In the genomic region with DNA sequence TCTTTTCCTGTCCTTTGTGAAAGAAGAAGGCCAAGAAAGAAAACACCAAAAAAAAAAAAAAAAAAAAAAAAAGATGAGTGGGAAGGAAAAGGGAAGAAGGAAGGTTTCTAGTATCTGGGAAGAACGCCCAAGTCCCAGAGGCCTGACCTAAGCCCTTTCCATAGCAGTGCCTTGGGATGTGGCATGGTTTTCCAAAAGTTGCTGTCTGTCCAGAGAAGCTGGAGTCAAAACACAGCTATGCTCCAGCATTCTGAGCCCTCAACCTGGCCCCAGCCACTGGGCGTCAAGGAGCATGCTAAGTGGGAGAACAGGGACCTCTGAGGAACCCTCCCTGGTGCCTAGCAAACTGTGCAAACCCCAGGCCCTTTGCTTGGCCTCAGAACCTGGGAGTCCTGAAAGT, we compare ENCODE assay signal across 13 cellular contexts.
DNase-seq lines count a peak whose midpoint lies in the region; ATAC-seq, FAIRE-seq and TF ChIP-seq lines count a peak whose summit lies in the region.
"Had no signal": no experiment of that assay in that cellular context is flagged by ENCODE, and none has a peak within 500 bp of the region (broad histone marks: within the 10 kb centered on the region; RNA-seq: fewer than 3 reads in every experiment).

No MANE protein-coding gene starts in this region.

- no peak overlapping the region for H3K4me3 ChIP-seq in GM23248
- peak overlapping the region in 1 of 3 experiments; percentile 27; a peak in 1 of 6 replicates for H3K4me3 ChIP-seq in HepG2 (replicated peaks in 1 of 3; ENCODE audit: insufficient read depth in 1 of 3, low read depth in 2 of 3, low read length in 3 of 3)
- H3K4me3 ChIP-seq: cardiac muscle cell had no signal

- H3K27ac Mint-ChIP-seq in endothelial cell (ENCODE audit: unreplicated experiment), result peak overlapping the region; percentile 89
- H3K27ac Mint-ChIP-seq in activated T-helper 2 cell treated with anti-CD3 and anti-CD28 coated beads, Interferon-gamma antibody, Interleukin-2, Interleukin-4, amounts not matched to agents 10 μg/mL and 5 μg/mL and 100 μg/mL, durations not matched to agents 14 hours and 24 hours and 36 hours, result no peak overlapping the region
- H3K27ac Mint-ChIP-seq: naive B cell had no signal

- peaks cover 27% of the 10 kb centered on the region for H3F3A ChIP-seq in GM23248 (ENCODE audit: insufficient read depth)

- in situ Hi-C loops in GM23248 (cut with MboI) (no loop called here), HepG2 (cut with HindIII; ENCODE audit: extremely low pct_ligation_motif_present, low pct_unique_long_range_greater_than_20kb) (no loop called here), G401 (cut with HindIII; ENCODE audit: low sequenced_read_pairs) (no loop called here)

- intact Hi-C loops in HepG2 (cut with micrococcal nuclease; ENCODE audit: unreplicated experiment), result no loop called here
- intact Hi-C loops in activated T-helper 2 cell treated with anti-CD3 and anti-CD28 coated beads, Interferon-gamma antibody, Interleukin-2, Interleukin-4, amounts not matched to agents 10 μg/mL and 5 μg/mL and 100 μg/mL, durations not matched to agents 14 hours and 24 hours and 36 hours (cut with micrococcal nuclease), result no loop called here

- H3K36me3 ChIP-seq in GM23248 (ENCODE audit: low read depth) (no peaks in the 10 kb centered on the region), HepG2 (replicated peaks in 1 of 2; ENCODE audit: control insufficient read depth in 1 of 2, insufficient read depth in 2 of 2, low read length in 2 of 2) (no peaks in the 10 kb centered on the region)
- H3K36me3 ChIP-seq: cardiac muscle cell had no signal

- WGBS in GM23248 (ENCODE audit: low coverage in 1 of 2, low lambda C conversion rate in 2 of 2, missing lambda C conversion rate in 2 of 2), 2 experiments, result 21% methylated on average over 2 of the region's 2 CpGs
- WGBS in HepG2 (ENCODE audit: low lambda C conversion rate), result 84% methylated on average over 2 of the region's 2 CpGs

- peaks cover 5% of the 10 kb centered on the region for H3K27me3 Mint-ChIP-seq in endothelial cell (ENCODE audit: unreplicated experiment)
- no peaks in the 10 kb centered on the region for H3K27me3 Mint-ChIP-seq in activated T-helper 2 cell treated with anti-CD3 and anti-CD28 coated beads, Interferon-gamma antibody, Interleukin-2, Interleukin-4, amounts not matched to agents 10 μg/mL and 5 μg/mL and 100 μg/mL, durations not matched to agents 14 hours and 24 hours and 36 hours (ENCODE audit: low read depth)

- ATAC-seq in HepG2, result no peak

- H3K4me2 ChIP-seq in GM23248 (ENCODE audit: unreplicated experiment), result peak overlapping the region; percentile 50
- peak overlapping the region; percentile 76 for H3K4me2 ChIP-seq in HepG2 (ENCODE audit: low read depth, low read length)

- CTCF ChIA-PET in HepG2 (lab: Yijun Ruan, JAX; ENCODE audit: low intra/inter-chr PET ratio, low total read pairs), result no interaction called here

- peaks cover 6% of the 10 kb centered on the region for H3K36me3 Mint-ChIP-seq in endothelial cell (ENCODE audit: low read depth, unreplicated experiment)
- no peaks in the 10 kb centered on the region for H3K36me3 Mint-ChIP-seq in activated T-helper 2 cell treated with anti-CD3 and anti-CD28 coated beads, Interferon-gamma antibody, Interleukin-2, Interleukin-4, amounts not matched to agents 10 μg/mL and 5 μg/mL and 100 μg/mL, durations not matched to agents 14 hours and 24 hours and 36 hours (ENCODE audit: low read depth)
- H3K36me3 Mint-ChIP-seq: naive B cell had no signal

- TF ChIP-seq RAD21 in HepG2 (CRISPR knock-in tag; IDR thresholded peaks at IDR 0.05), result no peak

- DNase-seq in GM23248 (peak; percentile 55), endothelial cell (ENCODE audit: low spot score) (no peak), HepG2 (ENCODE audit: low spot score) (no peak), stromal cell of bone marrow (ENCODE audit: low read depth) (peak; percentile 40), D721Med (ENCODE audit: insufficient read length, low spot score) (no peak), G401 (ENCODE audit: low spot score) (no peak), GM12892 (ENCODE audit: insufficient read length) (no peak)
- DNase-seq in activated T-helper 2 cell treated with anti-CD3 and anti-CD28 coated beads, Interferon-gamma antibody, Interleukin-2, Interleukin-4, amounts not matched to agents 10 μg/mL and 5 μg/mL and 100 μg/mL, durations not matched to agents 14 hours and 24 hours and 36 hours (ENCODE audit: low spot score), result no peak
- DNase-seq: activated CD4-positive, alpha-beta T cell treated with anti-CD3 and anti-CD28 coated beads for 4 hours; naive B cell; NCI-H1436; stimulated activated CD4-positive, alpha-beta T cell treated with anti-CD3 and anti-CD28 coated beads, Interleukin-12 subunit alpha, Interleukin-12 subunit beta, amount 100 ng/mL, for 4 hours had no signal

- no peaks in the 10 kb centered on the region for H3K9me3 ChIP-seq in GM23248 (ENCODE audit: low read depth)
- no peaks in the 10 kb centered on the region; the same call in 1 of the 2 replicates for H3K9me3 ChIP-seq in HepG2 (ENCODE audit: low read length)

- H3K27ac ChIP-seq in GM23248 (peak overlapping the region; percentile 99), HepG2 (ENCODE audit: extremely low read length, insufficient read depth, low read length) (no peak overlapping the region)
- H3K27ac ChIP-seq: cardiac muscle cell had no signal

- H3K9me3 Mint-ChIP-seq in endothelial cell (ENCODE audit: unreplicated experiment), result no peaks in the 10 kb centered on the region
- no peaks in the 10 kb centered on the region for H3K9me3 Mint-ChIP-seq in activated T-helper 2 cell treated with anti-CD3 and anti-CD28 coated beads, Interferon-gamma antibody, Interleukin-2, Interleukin-4, amounts not matched to agents 10 μg/mL and 5 μg/mL and 100 μg/mL, durations not matched to agents 14 hours and 24 hours and 36 hours

- H3K27me3 ChIP-seq in GM23248 (replicated peaks; ENCODE audit: insufficient read depth) (no peaks in the 10 kb centered on the region), HepG2 (ENCODE audit: control insufficient read depth in 1 of 2, insufficient read depth in 2 of 2, low read length in 2 of 2) (no peaks in the 10 kb centered on the region)

- no peak overlapping the region for H3K4me3 Mint-ChIP-seq in endothelial cell (ENCODE audit: unreplicated experiment)
- no peak overlapping the region for H3K4me3 Mint-ChIP-seq in activated T-helper 2 cell treated with anti-CD3 and anti-CD28 coated beads, Interferon-gamma antibody, Interleukin-2, Interleukin-4, amounts not matched to agents 10 μg/mL and 5 μg/mL and 100 μg/mL, durations not matched to agents 14 hours and 24 hours and 36 hours (ENCODE audit: low read depth)
- H3K4me3 Mint-ChIP-seq: naive B cell had no signal

- POLR2A ChIA-PET in HepG2 (lab: Yijun Ruan, JAX), result interaction anchor here (1.8 to 6.0 kb wide), 2 partner anchors 10 to 77 kb away, joined by 4 to 159 read pairs; no protein-coding TSS in a partner anchor

- H3K4me1 Mint-ChIP-seq in endothelial cell (ENCODE audit: unreplicated experiment), result peaks cover 50% of the 10 kb centered on the region
- no peaks in the 10 kb centered on the region for H3K4me1 Mint-ChIP-seq in activated T-helper 2 cell treated with anti-CD3 and anti-CD28 coated beads, Interferon-gamma antibody, Interleukin-2, Interleukin-4, amounts not matched to agents 10 μg/mL and 5 μg/mL and 100 μg/mL, durations not matched to agents 14 hours and 24 hours and 36 hours (ENCODE audit: low read depth)
- H3K4me1 Mint-ChIP-seq: naive B cell had no signal

- no TSS peak for BruUV-seq in HepG2 (replicated peaks; lab: Mats Ljungman, UMichigan)

- H2AFZ ChIP-seq in GM23248 (peak overlapping the region; percentile 75), HepG2 (ENCODE audit: low read length) (no peak overlapping the region)

- H3K4me1 ChIP-seq in GM23248 (ENCODE audit: insufficient read depth), result peaks cover 35% of the 10 kb centered on the region
- H3K4me1 ChIP-seq in HepG2 (ENCODE audit: insufficient read depth, low read length), result peaks cover 87% of the 10 kb centered on the region

- TF ChIP-seq EP300 in HepG2 (IDR thresholded peaks at IDR 0.05; ENCODE audit: low read depth in 2 of 2, low read length in 2 of 2) (no peak), HepG2 (CRISPR knock-in tag; IDR thresholded peaks at IDR 0.05; ENCODE audit: borderline replicate concordance) (no peak)

- no peak for TF ChIP-seq POLR2A in HepG2 (IDR thresholded peaks at IDR 0.05; ENCODE audit: insufficient read depth in 1 of 2, low read depth in 2 of 2, low read length in 2 of 2)
- no peak for TF ChIP-seq POLR2A in GM12892 (IDR thresholded peaks at IDR 0.05; ENCODE audit: low read depth, low read length)

- no peak for TF ChIP-seq CTCF in endothelial cell (IDR thresholded peaks at IDR 0.05; ENCODE audit: unreplicated experiment)
- no peak for TF ChIP-seq CTCF in HepG2 (CRISPR knock-in tag; IDR thresholded peaks at IDR 0.05)
- no peak for TF ChIP-seq CTCF in D721Med (IDR thresholded peaks at IDR 0.05; ENCODE audit: insufficient read depth, missing control alignments)

- no peaks in the 10 kb centered on the region for H3K79me2 ChIP-seq in GM23248 (ENCODE audit: insufficient read depth)
- H3K79me2 ChIP-seq in HepG2 (ENCODE audit: insufficient read depth, low read length), result no peaks in the 10 kb centered on the region

- no peak for FAIRE-seq in HepG2 (lab: Jason Lieb, UNC)
- FAIRE-seq in D721Med (lab: Jason Lieb, UNC), result no peak
- no peak for FAIRE-seq in GM12892 (lab: Jason Lieb, UNC)

- H3K9ac ChIP-seq in GM23248, result peak overlapping the region; percentile 79
- H3K9ac ChIP-seq in HepG2 (ENCODE audit: insufficient read depth, low read depth, low read length), result peak overlapping the region; percentile 54; the same call in 1 of the 2 replicates

- no peaks in the 10 kb centered on the region for H3K9me2 ChIP-seq in GM23248 (ENCODE audit: insufficient read depth)

- H4K20me1 ChIP-seq in GM23248 (ENCODE audit: insufficient read depth) (no peaks in the 10 kb centered on the region), HepG2 (ENCODE audit: insufficient read depth, low read length) (no peaks in the 10 kb centered on the region)

TF ChIP-seq in HepG2, 621 proteins besides CTCF, POLR2A, EP300 and RAD21 (continues in another document):
- no peak for TF ChIP-seq TEAD3 (CRISPR knock-in tag; optimal IDR thresholded peaks at IDR 0.05; ENCODE audit: borderline replicate concordance)

Comparison
In these comparisons a context has a peak if more than half of its experiments do, and no peak if none do; other contexts are left out.
1. DNase-seq: peak in GM23248 (single experiment) and stromal cell of bone marrow (single experiment); none in endothelial cell (single experiment), HepG2 (single experiment), D721Med (single experiment), activated T-helper 2 cell treated with anti-CD3 and anti-CD28 coated beads, Interferon-gamma antibody, Interleukin-2, Interleukin-4, amounts not matched to agents 10 μg/mL and 5 μg/mL and 100 μg/mL, durations not matched to agents 14 hours and 24 hours and 36 hours (single experiment), G401 (single experiment) and GM12892 (single experiment).